ENCODE assay signal across 11 cellular contexts in the genomic region with DNA sequence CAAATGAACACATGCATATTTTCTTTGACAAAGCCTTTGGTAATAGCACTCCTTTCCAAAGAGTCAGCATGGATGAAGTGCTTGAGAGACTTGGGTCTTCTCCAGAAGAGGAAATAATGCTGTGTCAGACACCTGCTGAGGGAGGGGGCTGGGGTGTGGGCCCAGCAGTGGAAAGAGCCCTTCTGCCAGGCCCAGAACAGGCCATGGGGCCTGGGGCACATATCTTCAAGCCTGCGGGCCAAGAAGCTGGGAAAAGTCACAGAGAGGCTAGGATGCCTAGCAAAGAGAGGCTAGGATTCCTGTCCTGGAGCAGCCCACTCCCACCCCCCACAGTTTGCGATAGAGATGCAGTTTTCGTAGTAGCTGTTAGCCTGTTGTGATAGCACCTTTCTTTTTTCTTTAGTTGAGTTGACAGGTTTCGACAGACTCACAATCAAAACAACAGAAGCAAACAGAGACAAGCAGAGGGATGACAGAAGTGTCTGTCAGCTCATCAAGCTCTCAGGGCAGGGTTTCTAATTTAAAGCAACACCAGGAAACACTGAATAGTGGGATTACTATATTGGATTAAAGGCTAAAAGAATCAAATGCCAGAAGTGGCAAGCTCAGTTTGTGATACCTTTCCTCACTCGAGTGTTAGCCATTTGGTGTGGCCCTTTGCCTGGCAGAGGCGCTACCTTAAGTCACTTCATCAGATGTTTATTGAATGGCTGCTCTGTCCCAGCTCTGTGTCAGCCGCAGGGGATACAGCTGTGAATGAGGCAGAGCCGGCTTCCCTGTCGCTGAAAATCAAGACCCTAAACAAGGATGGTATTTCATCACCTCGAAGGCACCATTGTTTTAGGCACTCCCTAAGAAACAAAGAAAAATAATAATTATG. TPM values are rescaled to one million over a fixed set of nuclear protein-coding genes. Genes with fewer than 3 reads are reported as not detected.
DNase-seq lines count a peak whose midpoint lies in the region; ATAC-seq and TF ChIP-seq lines count a peak whose summit lies in the region.
"Had no signal": no experiment of that assay in that cellular context is flagged by ENCODE, and none has a peak within 500 bp of the region (broad histone marks: within the 10 kb centered on the region; RNA-seq: fewer than 3 reads in every experiment).

No MANE protein-coding gene starts in this region.

- TF ChIP-seq CTCF in suprapubic skin (IDR thresholded peaks at IDR 0.05), result no peak

- no peaks in the 10 kb centered on the region for H3K36me3 ChIP-seq in SJCRH30
- H3K36me3 ChIP-seq in suprapubic skin, result no peaks in the 10 kb centered on the region
- H3K36me3 ChIP-seq: cardiac muscle cell had no signal

- POLR2A ChIA-PET in activated CD4-positive, alpha-beta memory T cell treated with anti-CD3 and anti-CD28 coated beads for 36 hours (lab: Charles Lee), result no interaction called here
- POLR2A ChIA-PET in activated CD4-positive, alpha-beta memory T cell treated with anti-CD3 and anti-CD28 coated beads, Interleukin-2, amount 10 ng/mL, durations not matched to agents 7 days and 5 days (lab: Charles Lee), result interaction anchor here (0.9 to 1.2 kb wide), 2 partner anchors 14 to 17 kb away, joined by 3 to 4 read pairs; no protein-coding TSS in a partner anchor

- no peaks in the 10 kb centered on the region for H3K27me3 Mint-ChIP-seq in activated CD4-positive, alpha-beta memory T cell treated with anti-CD3 and anti-CD28 coated beads for 36 hours
- H3K27me3 Mint-ChIP-seq in activated CD4-positive, alpha-beta memory T cell treated with anti-CD3 and anti-CD28 coated beads, Interleukin-2, amount 10 ng/mL, durations not matched to agents 7 days and 5 days, result no peaks in the 10 kb centered on the region

- H3K9me3 Mint-ChIP-seq in activated CD4-positive, alpha-beta memory T cell treated with anti-CD3 and anti-CD28 coated beads for 36 hours, result no peaks in the 10 kb centered on the region
- H3K9me3 Mint-ChIP-seq in activated CD4-positive, alpha-beta memory T cell treated with anti-CD3 and anti-CD28 coated beads, Interleukin-2, amount 10 ng/mL, durations not matched to agents 7 days and 5 days, result no peaks in the 10 kb centered on the region

- H3K27me3 ChIP-seq in SJCRH30, result no peaks in the 10 kb centered on the region
- H3K27me3 ChIP-seq in suprapubic skin, result no peaks in the 10 kb centered on the region
- H3K27me3 ChIP-seq: cardiac muscle cell had no signal

- peaks cover 50% of the 10 kb centered on the region for H3K4me1 Mint-ChIP-seq in activated CD4-positive, alpha-beta memory T cell treated with anti-CD3 and anti-CD28 coated beads for 36 hours (ENCODE audit: low read depth)
- H3K4me1 Mint-ChIP-seq in activated CD4-positive, alpha-beta memory T cell treated with anti-CD3 and anti-CD28 coated beads, Interleukin-2, amount 10 ng/mL, durations not matched to agents 7 days and 5 days, result peaks cover 39% of the 10 kb centered on the region

- H3K4me3 Mint-ChIP-seq in activated CD4-positive, alpha-beta memory T cell treated with anti-CD3 and anti-CD28 coated beads for 36 hours, result no peak overlapping the region
- H3K4me3 Mint-ChIP-seq in activated CD4-positive, alpha-beta memory T cell treated with anti-CD3 and anti-CD28 coated beads, Interleukin-2, amount 10 ng/mL, durations not matched to agents 7 days and 5 days, result no peak overlapping the region

- CTCF ChIA-PET in activated CD4-positive, alpha-beta memory T cell treated with anti-CD3 and anti-CD28 coated beads for 36 hours (lab: Charles Lee), result no interaction called here
- CTCF ChIA-PET in activated CD4-positive, alpha-beta memory T cell treated with anti-CD3 and anti-CD28 coated beads, Interleukin-2, amount 10 ng/mL, durations not matched to agents 7 days and 5 days (lab: Charles Lee), result interaction anchor here (1.0 to 1.2 kb wide), 2 partner anchors 13 to 57 kb away, joined by 3 to 4 read pairs; no protein-coding TSS in a partner anchor

- intact Hi-C loops in activated CD4-positive, alpha-beta memory T cell treated with anti-CD3 and anti-CD28 coated beads for 36 hours (cut with micrococcal nuclease), result no loop called here

- peaks cover 4% of the 10 kb centered on the region for H3K36me3 Mint-ChIP-seq in activated CD4-positive, alpha-beta memory T cell treated with anti-CD3 and anti-CD28 coated beads for 36 hours
- peaks cover 18% of the 10 kb centered on the region for H3K36me3 Mint-ChIP-seq in activated CD4-positive, alpha-beta memory T cell treated with anti-CD3 and anti-CD28 coated beads, Interleukin-2, amount 10 ng/mL, durations not matched to agents 7 days and 5 days (ENCODE audit: low read depth)

- no peak overlapping the region for H3K27ac ChIP-seq in SJCRH30
- H3K27ac ChIP-seq in suprapubic skin, result peak overlapping the region; percentile 52
- H3K27ac ChIP-seq: cardiac muscle cell had no signal

- no peak for TF ChIP-seq POLR2A in suprapubic skin (IDR thresholded peaks at IDR 0.05)

- H3K4me1 ChIP-seq in SJCRH30 (peaks cover 28% of the 10 kb centered on the region), suprapubic skin (peaks cover 42% of the 10 kb centered on the region)

- TF ChIP-seq EP300 in suprapubic skin (IDR thresholded peaks at IDR 0.05), result no peak

- 72% methylated on average over 10 of the region's 10 CpGs for WGBS in suprapubic skin

- no peak for ATAC-seq in HG02884 (IDR thresholded peaks at IDR 0.05; ENCODE audit: unreplicated experiment)
- ATAC-seq: Panc1 had no signal

- H3K4me3 ChIP-seq in SJCRH30, result no peak overlapping the region
- no peak overlapping the region for H3K4me3 ChIP-seq in suprapubic skin
- H3K4me3 ChIP-seq: cardiac muscle cell had no signal

- no peak for DNase-seq in activated CD4-positive, alpha-beta memory T cell treated with anti-CD3 and anti-CD28 coated beads for 36 hours
- DNase-seq in activated CD4-positive, alpha-beta memory T cell treated with anti-CD3 and anti-CD28 coated beads, Interleukin-2, amount 10 ng/mL, durations not matched to agents 7 days and 5 days, result no peak
- DNase-seq in SJCRH30 (peak; percentile 49 to 70), kidney tubule cell (ENCODE audit: low spot score) (peak; percentile 39), suprapubic skin (ENCODE audit: low spot score in 2 of 2) (no peak), A172 (ENCODE audit: low spot score) (no peak), middle frontal gyrus (ENCODE audit: extremely low spot score, low spot score) (no peak)
- DNase-seq: NCI-H187 had no signal

- H3K9me3 ChIP-seq in SJCRH30 (replicated peaks) (no peaks in the 10 kb centered on the region), suprapubic skin (no peaks in the 10 kb centered on the region)

- H3K27ac Mint-ChIP-seq in activated CD4-positive, alpha-beta memory T cell treated with anti-CD3 and anti-CD28 coated beads for 36 hours, result peak overlapping the region; percentile 31
- no peak overlapping the region for H3K27ac Mint-ChIP-seq in activated CD4-positive, alpha-beta memory T cell treated with anti-CD3 and anti-CD28 coated beads, Interleukin-2, amount 10 ng/mL, durations not matched to agents 7 days and 5 days

RNA-seq across cellular contexts. Expression of a gene that starts 19.0 kb away (rescaled TPM):
- 10 to 100 TPM; 46.1 to 47.1 TPM for total RNA-seq in activated CD4-positive, alpha-beta memory T cell treated with anti-CD3 and anti-CD28 coated beads for 36 hours
- 10 to 100 TPM; 47.0 to 47.3 TPM for total RNA-seq in activated CD4-positive, alpha-beta memory T cell treated with anti-CD3 and anti-CD28 coated beads, Interleukin-2, amount 10 ng/mL, durations not matched to agents 7 days and 5 days
- total RNA-seq in SJCRH30 (2014; rRNA removed; shearing (Covaris generic)), result 16.1 and 16.3 TPM in 2 replicates
- 10 to 100 TPM in 2 of 4 donors, 1 to 10 TPM in 2; 7.5 to 14.7 (median 10.9) TPM for total RNA-seq in suprapubic skin
- 8.5 and 13.9 TPM in 2 replicates for total RNA-seq in A172 (2014; rRNA removed; shearing (Covaris generic))

Comparison
In these comparisons a context has a peak if more than half of its experiments do, and no peak if none do; other contexts are left out.
1. DNase-seq: peak in SJCRH30 (2 of 2) and kidney tubule cell (single experiment); none in activated CD4-positive, alpha-beta memory T cell treated with anti-CD3 and anti-CD28 coated beads for 36 hours (single experiment), activated CD4-positive, alpha-beta memory T cell treated with anti-CD3 and anti-CD28 coated beads, Interleukin-2, amount 10 ng/mL, durations not matched to agents 7 days and 5 days (single experiment), suprapubic skin (0 of 2), A172 (single experiment) and middle frontal gyrus (single experiment).